8 cellular contexts compared by ENCODE assay signal in the genomic region with DNA sequence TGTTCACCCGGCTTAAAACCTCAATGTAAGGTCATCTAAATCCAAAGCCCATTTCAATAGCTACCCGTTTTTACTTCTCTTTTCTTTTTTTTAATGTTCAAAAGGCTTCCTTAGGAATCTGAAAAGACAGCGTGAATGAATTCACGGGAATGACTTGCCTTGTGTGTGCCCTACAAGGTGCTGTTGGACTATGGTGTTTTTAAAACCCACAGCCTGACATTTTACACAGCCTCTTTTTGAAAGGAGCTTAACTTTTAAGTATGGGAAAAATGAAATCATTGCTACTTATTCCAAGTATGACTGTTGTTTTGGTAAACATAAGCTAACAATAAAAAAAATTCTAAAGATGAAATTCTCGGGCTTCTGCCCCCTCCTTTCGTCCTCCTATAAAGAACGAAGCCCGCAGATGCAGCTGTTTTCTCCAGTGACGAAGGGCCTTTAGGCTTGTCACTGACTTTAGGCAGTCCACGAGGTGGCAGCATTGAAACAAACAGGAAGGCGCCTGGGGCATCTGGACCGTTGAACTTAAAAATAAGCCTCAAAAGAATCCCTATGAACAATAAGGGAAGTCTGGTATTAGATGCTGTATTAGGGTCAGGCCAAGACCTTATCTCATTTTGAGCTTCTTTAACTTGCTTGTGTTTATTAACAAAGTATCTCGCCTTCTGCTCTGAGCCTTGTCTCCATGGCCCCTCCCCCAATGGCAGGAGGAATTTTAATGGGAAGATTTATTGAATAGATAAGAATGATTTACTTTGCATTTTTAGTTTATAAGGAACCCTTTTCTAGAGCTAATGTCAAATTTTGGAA.
DNase-seq lines count a peak whose midpoint lies in the region; ATAC-seq, FAIRE-seq and TF ChIP-seq lines count a peak whose summit lies in the region.

No MANE protein-coding gene starts in this region.

- ATAC-seq in GM21360 (IDR thresholded peaks at IDR 0.05; ENCODE audit: unreplicated experiment), result peak; percentile 83

- peak overlapping the region; percentile 28; the same call in 1 of the 2 replicates for H3K27ac ChIP-seq in RWPE1
- peak overlapping the region; percentile 94 for H3K27ac ChIP-seq in osteoblast (ENCODE audit: low read depth, low read length)
- peak overlapping the region in 1 of 2 donors; percentile 14 for H3K27ac ChIP-seq in testis

- peak; percentile 88 for TF ChIP-seq RAD21 in Ishikawa (IDR thresholded peaks at IDR 0.05; ENCODE audit: low read depth)

- TF ChIP-seq EP300 in Ishikawa (IDR thresholded peaks at IDR 0.05; ENCODE audit: borderline replicate concordance), result no peak

- peak overlapping the region; percentile 47 for H3K4me2 ChIP-seq in osteoblast (ENCODE audit: insufficient read depth, low read length)

- H3K36me3 ChIP-seq in osteoblast (ENCODE audit: insufficient read depth, low read length) (peaks cover 63% of the 10 kb centered on the region), testis (ENCODE audit: low read depth, missing control alignments) (no peaks in the 10 kb centered on the region)

- no peak for TF ChIP-seq POLR2A in testis (IDR thresholded peaks at IDR 0.05)

- 40 to 47% methylated on average over 13 of the region's 13 CpGs for WGBS in testis, 2 donors

- peak; percentile 54 for TF ChIP-seq CTCF in RWPE1 (conservative IDR thresholded peaks at IDR 0.05; ENCODE audit: low read depth)
- TF ChIP-seq CTCF in osteoblast (IDR thresholded peaks at IDR 0.05; ENCODE audit: extremely low read depth, low read depth, low read length), result peak; percentile 87
- peak; percentile 60 to 79 (median 65) for TF ChIP-seq CTCF in testis (IDR thresholded peaks at IDR 0.05)

- peaks cover 42% of the 10 kb centered on the region for H3K4me1 ChIP-seq in osteoblast (ENCODE audit: insufficient read depth, low read length)
- no peaks in the 10 kb centered on the region for H3K4me1 ChIP-seq in testis

- H4K20me1 ChIP-seq in osteoblast (ENCODE audit: insufficient read depth, low read length), result no peaks in the 10 kb centered on the region

- H3K79me2 ChIP-seq in osteoblast (ENCODE audit: insufficient read depth, low read length), result no peaks in the 10 kb centered on the region

- DNase-seq in COR-L47 (lab: John Stamatoyannopoulos, UW) (peak; percentile 37), RWPE1 (ENCODE audit: low spot score) (peak; percentile 70), frontal cortex (ENCODE audit: low spot score in 2 of 2) (peak; percentile 16 to 62), osteoblast (ENCODE audit: insufficient read length, low spot score, missing footprints) (peak; percentile 61), testis (peak; percentile 92)
- DNase-seq in activated effector memory CD4-positive, alpha-beta T cell treated with Interleukin-2 at 50 U/mL for 16 hours, result peak; percentile 60

- H3K4me3 ChIP-seq in osteoblast (ENCODE audit: insufficient read depth, low read length), result peak overlapping the region; percentile 11
- no peak overlapping the region for H3K4me3 ChIP-seq in testis

- CTCF ChIA-PET in RWPE1 (lab: Yijun Ruan, JAX), result interaction anchor here (0.6 to 1.7 kb wide), 16 partner anchors 11 to 1053 kb away, joined by 3 to 11 read pairs (median 3); no protein-coding TSS in a partner anchor

- H3K27me3 ChIP-seq in osteoblast (ENCODE audit: insufficient read depth, low read length) (no peaks in the 10 kb centered on the region), testis (no peaks in the 10 kb centered on the region)

- intact Hi-C loops in testis (cut with DNase I; ENCODE audit: low total_unique reads), result loop anchor here (10.0 kb wide), 2 partner anchors 142 to 1442 kb away; partner anchors contain the start of gene NRP1

- H3K9me3 ChIP-seq in osteoblast (ENCODE audit: low read depth, low read length) (no peaks in the 10 kb centered on the region), testis (no peaks in the 10 kb centered on the region)

- no peak for FAIRE-seq in frontal cortex (lab: Jason Lieb, UNC)

- no peak overlapping the region for H2AFZ ChIP-seq in osteoblast (ENCODE audit: low read length)

- POLR2A ChIA-PET in RWPE1 (lab: Yijun Ruan, JAX; ENCODE audit: low non-redundant PET), result interaction anchor here (0.5 kb wide), 1 partner anchor 183 kb away, joined by 3 read pairs; no protein-coding TSS in a partner anchor

TF ChIP-seq in Ishikawa, 13 proteins besides CTCF, POLR2A, EP300 and RAD21:
- TF ChIP-seq, protein P1, sequence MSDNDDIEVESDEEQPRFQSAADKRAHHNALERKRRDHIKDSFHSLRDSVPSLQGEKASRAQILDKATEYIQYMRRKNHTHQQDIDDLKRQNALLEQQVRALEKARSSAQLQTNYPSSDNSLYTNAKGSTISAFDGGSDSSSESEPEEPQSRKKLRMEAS (IDR thresholded peaks at IDR 0.05), result no peak
- TF ChIP-seq TEAD4 (IDR thresholded peaks at IDR 0.05) (no peak), TCF12 (IDR thresholded peaks at IDR 0.05; ENCODE audit: low read depth) (no peak), EGR1 (IDR thresholded peaks at IDR 0.05) (no peak), TAF1 (IDR thresholded peaks at IDR 0.05; ENCODE audit: low read depth) (no peak), NFIC (IDR thresholded peaks at IDR 0.05) (no peak), CREB1 (IDR thresholded peaks at IDR 0.05; ENCODE audit: low read depth) (no peak), CEBPB (IDR thresholded peaks at IDR 0.05) (no peak), YY1 (IDR thresholded peaks at IDR 0.05; ENCODE audit: low read depth) (no peak), FOXM1 (IDR thresholded peaks at IDR 0.05; ENCODE audit: borderline replicate concordance, low read depth) (no peak), ZBTB7A (IDR thresholded peaks at IDR 0.05; ENCODE audit: low read depth) (no peak)
- TF ChIP-seq, protein P2, sequence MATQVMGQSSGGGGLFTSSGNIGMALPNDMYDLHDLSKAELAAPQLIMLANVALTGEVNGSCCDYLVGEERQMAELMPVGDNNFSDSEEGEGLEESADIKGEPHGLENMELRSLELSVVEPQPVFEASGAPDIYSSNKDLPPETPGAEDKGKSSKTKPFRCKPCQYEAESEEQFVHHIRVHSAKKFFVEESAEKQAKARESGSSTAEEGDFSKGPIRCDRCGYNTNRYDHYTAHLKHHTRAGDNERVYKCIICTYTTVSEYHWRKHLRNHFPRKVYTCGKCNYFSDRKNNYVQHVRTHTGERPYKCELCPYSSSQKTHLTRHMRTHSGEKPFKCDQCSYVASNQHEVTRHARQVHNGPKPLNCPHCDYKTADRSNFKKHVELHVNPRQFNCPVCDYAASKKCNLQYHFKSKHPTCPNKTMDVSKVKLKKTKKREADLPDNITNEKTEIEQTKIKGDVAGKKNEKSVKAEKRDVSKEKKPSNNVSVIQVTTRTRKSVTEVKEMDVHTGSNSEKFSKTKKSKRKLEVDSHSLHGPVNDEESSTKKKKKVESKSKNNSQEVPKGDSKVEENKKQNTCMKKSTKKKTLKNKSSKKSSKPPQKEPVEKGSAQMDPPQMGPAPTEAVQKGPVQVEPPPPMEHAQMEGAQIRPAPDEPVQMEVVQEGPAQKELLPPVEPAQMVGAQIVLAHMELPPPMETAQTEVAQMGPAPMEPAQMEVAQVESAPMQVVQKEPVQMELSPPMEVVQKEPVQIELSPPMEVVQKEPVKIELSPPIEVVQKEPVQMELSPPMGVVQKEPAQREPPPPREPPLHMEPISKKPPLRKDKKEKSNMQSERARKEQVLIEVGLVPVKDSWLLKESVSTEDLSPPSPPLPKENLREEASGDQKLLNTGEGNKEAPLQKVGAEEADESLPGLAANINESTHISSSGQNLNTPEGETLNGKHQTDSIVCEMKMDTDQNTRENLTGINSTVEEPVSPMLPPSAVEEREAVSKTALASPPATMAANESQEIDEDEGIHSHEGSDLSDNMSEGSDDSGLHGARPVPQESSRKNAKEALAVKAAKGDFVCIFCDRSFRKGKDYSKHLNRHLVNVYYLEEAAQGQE (IDR thresholded peaks at IDR 0.05; ENCODE audit: low read depth), result no peak
- TF ChIP-seq, protein P3, sequence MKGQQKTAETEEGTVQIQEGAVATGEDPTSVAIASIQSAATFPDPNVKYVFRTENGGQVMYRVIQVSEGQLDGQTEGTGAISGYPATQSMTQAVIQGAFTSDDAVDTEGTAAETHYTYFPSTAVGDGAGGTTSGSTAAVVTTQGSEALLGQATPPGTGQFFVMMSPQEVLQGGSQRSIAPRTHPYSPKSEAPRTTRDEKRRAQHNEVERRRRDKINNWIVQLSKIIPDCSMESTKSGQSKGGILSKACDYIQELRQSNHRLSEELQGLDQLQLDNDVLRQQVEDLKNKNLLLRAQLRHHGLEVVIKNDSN (IDR thresholded peaks at IDR 0.05), result no peak

Comparison
In these comparisons a context has a peak if more than half of its experiments do, and no peak if none do; other contexts are left out.
1. DNase-seq: peak in every context shown above with its lines; median percentile 92 in testis; 70 in RWPE1; 61 in osteoblast; 60 in activated effector memory CD4-positive, alpha-beta T cell treated with Interleukin-2 at 50 U/mL for 16 hours; 39 in frontal cortex; 37 in COR-L47.